In the genomic region with DNA sequence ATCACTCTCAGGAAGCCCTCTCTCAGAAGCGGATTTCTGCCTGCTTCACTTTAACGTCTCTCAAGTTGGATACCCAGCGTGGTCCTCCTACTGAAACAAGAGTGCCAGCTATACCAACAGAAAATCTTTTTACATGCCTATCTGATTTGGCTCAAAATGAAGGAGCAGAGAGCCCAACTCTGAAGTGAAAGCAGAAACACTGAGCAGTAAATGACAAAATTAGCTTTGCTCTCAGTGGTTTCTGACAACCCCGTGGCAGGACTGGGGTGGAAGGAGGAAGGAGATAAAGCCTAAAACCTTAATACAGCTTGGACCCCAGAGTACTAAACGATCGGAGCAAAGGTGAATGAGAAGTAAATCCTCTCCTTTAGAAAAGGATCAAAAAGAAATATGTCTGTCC, we compare ENCODE assay signal across 28 cellular contexts. TPM values are rescaled to one million over a fixed set of nuclear protein-coding genes. Genes with fewer than 3 reads are reported as not detected.
DNase-seq lines count a peak whose midpoint lies in the region; ATAC-seq, FAIRE-seq and TF ChIP-seq lines count a peak whose summit lies in the region.
"Had no signal": no experiment of that assay in that cellular context is flagged by ENCODE, and none has a peak within 500 bp of the region (broad histone marks: within the 10 kb centered on the region; RNA-seq: fewer than 3 reads in every experiment).

No MANE protein-coding gene starts in this region.

- H3K27me3 Mint-ChIP-seq in activated naive CD4-positive, alpha-beta T cell treated with anti-CD3 and anti-CD28 coated beads, Interleukin-2, amount 10 ng/mL, durations not matched to agents 7 days and 5 days, result peaks cover 4% of the 10 kb centered on the region

- H3K4me2 ChIP-seq in SK-N-SH (no peak overlapping the region), Loucy (ENCODE audit: low read depth, low read length, poor library complexity, severe bottlenecking) (no peak overlapping the region), K562 (ENCODE audit: insufficient read depth, low read length) (no peak overlapping the region)
- H3K4me2 ChIP-seq: BLaER1 had no signal

- intact Hi-C loops in K562 (cut with micrococcal nuclease) (no loop called here), tibial artery (cut with DNase I; ENCODE audit: low total_unique reads) (no loop called here)

- in situ Hi-C loops in K562 (cut with MboI), result no loop called here
- in situ Hi-C loops in GM13977 (cut with MboI; ENCODE audit: low pct_unique_long_range_greater_than_20kb, low sequenced_read_pairs, unreplicated experiment), result loop anchor here (25.0 kb wide), 1 partner anchor 628 kb away; no protein-coding TSS in a partner anchor

- H3K4me3 ChIP-seq in SK-N-SH (ENCODE audit: low read depth in 2 of 2, low read length in 1 of 2) (no peak overlapping the region), Loucy (ENCODE audit: low read length, poor library complexity, severe bottlenecking) (no peak overlapping the region), K562 (no peak overlapping the region), tibial artery (peak overlapping the region; percentile 32 to 36)
- H3K4me3 ChIP-seq: BLaER1, gastrocnemius medialis, lower lobe of right lung had no signal

- no peak for TF ChIP-seq EP300 in SK-N-SH (IDR thresholded peaks at IDR 0.05; ENCODE audit: borderline replicate concordance in 1 of 2, low read depth in 1 of 2, low read length in 1 of 2)
- TF ChIP-seq EP300 in K562 (IDR thresholded peaks at IDR 0.05; ENCODE audit: low read length), result no peak

- H3K9me3 ChIP-seq in SK-N-SH, result no peaks in the 10 kb centered on the region
- H3K9me3 ChIP-seq in Loucy (ENCODE audit: insufficient read depth, low read depth, low read length), result no peaks in the 10 kb centered on the region
- H3K9me3 ChIP-seq in K562 (replicated peaks; ENCODE audit: control insufficient read depth, insufficient read depth, low read depth, low read length), result no peaks in the 10 kb centered on the region
- no peaks in the 10 kb centered on the region for H3K9me3 ChIP-seq in tibial artery
- H3K9me3 ChIP-seq: BLaER1, gastrocnemius medialis, lower lobe of right lung had no signal

- H3K4me1 ChIP-seq in SK-N-SH (ENCODE audit: control insufficient read depth in 1 of 2, insufficient read depth in 2 of 2, low read depth in 1 of 2, low read length in 1 of 2), result peaks cover 0 to 5% of the 10 kb centered on the region in 2 experiments; a peak in 2 of 4 replicates
- no peaks in the 10 kb centered on the region for H3K4me1 ChIP-seq in Loucy (ENCODE audit: insufficient read depth, low read length, poor library complexity, severe bottlenecking)
- H3K4me1 ChIP-seq in K562 (replicated peaks in 1 of 2; ENCODE audit: control insufficient read depth in 2 of 2, insufficient read depth in 2 of 2, low read length in 2 of 2), result no peaks in the 10 kb centered on the region
- peaks cover 0 to 14% (median 0%) of the 10 kb centered on the region in 4 donors for H3K4me1 ChIP-seq in tibial artery
- H3K4me1 ChIP-seq: BLaER1, gastrocnemius medialis, lower lobe of right lung had no signal

- H3K27ac Mint-ChIP-seq in activated naive CD4-positive, alpha-beta T cell treated with anti-CD3 and anti-CD28 coated beads, Interleukin-2, amount 10 ng/mL, durations not matched to agents 7 days and 5 days, result no peak overlapping the region

- no peak for FAIRE-seq in K562 (lab: Jason Lieb, UNC)
- FAIRE-seq: kidney had no signal

- no peak for DNase-seq in SK-N-SH
- no peak for DNase-seq in K562 (ENCODE audit: extremely low read depth in 1 of 4, low spot score in 3 of 4)
- no peak for DNase-seq in tibial artery
- DNase-seq in activated naive CD4-positive, alpha-beta T cell treated with anti-CD3 and anti-CD28 coated beads, Interleukin-2, amount 10 ng/mL, durations not matched to agents 7 days and 5 days, result no peak
- no peak for DNase-seq in UCSD-AML1 (lab: John Stamatoyannopoulos, UW; ENCODE audit: unreplicated experiment)
- no peak for DNase-seq in GM13977 (ENCODE audit: low spot score)
- DNase-seq: 8988T; activated CD4-positive, CD25-positive, alpha-beta regulatory T cell treated with anti-CD3 and anti-CD28 coated beads, Interleukin-2, amount 50 U/mL, for 72 hours; activated CD8-positive, alpha-beta memory T cell treated with anti-CD3 and anti-CD28 coated beads for 24 hours; activated naive CD4-positive, alpha-beta T cell treated with anti-CD3 and anti-CD28 coated beads, Interleukin-2, amount 50 U/mL, for 16 hours; activated T-cell treated with anti-CD3 and anti-CD28 coated beads, Interleukin-2, amount 50 U/mL, for 48 hours; DMS 273 treated with DMSO at 0.1 percent for 48 hours; effector CD8-positive, alpha-beta T cell; gastrocnemius medialis; kidney; lower lobe of right lung; NCI-H187 treated with DMSO at 0.1 percent for 48 hours; NCI-H345; NCI-H82; nucleus accumbens; RPMI8226; stimulated activated CD4-positive, alpha-beta T cell treated with anti-CD3 and anti-CD28 coated beads, Interleukin-4, amount 100 ng/mL, for 4 hours; T1000 had no signal

- no peak for TF ChIP-seq POLR2A in K562 (conservative IDR thresholded peaks at IDR 0.05)

- no peaks in the 10 kb centered on the region for H3K36me3 ChIP-seq in SK-N-SH (replicated peaks in 1 of 2; ENCODE audit: control insufficient read depth in 1 of 2, insufficient read depth in 2 of 2, low read length in 1 of 2)
- H3K36me3 ChIP-seq in Loucy (ENCODE audit: insufficient read depth, low read length), result no peaks in the 10 kb centered on the region
- no peaks in the 10 kb centered on the region for H3K36me3 ChIP-seq in K562 (ENCODE audit: control insufficient read depth, insufficient read depth, low read length)
- no peaks in the 10 kb centered on the region for H3K36me3 ChIP-seq in tibial artery
- H3K36me3 ChIP-seq: BLaER1, gastrocnemius medialis, lower lobe of right lung had no signal

- H3K79me2 ChIP-seq in SK-N-SH (ENCODE audit: insufficient read depth) (no peaks in the 10 kb centered on the region), Loucy (ENCODE audit: insufficient read depth, low read length) (no peaks in the 10 kb centered on the region), K562 (ENCODE audit: control insufficient read depth, insufficient read depth, low read length) (no peaks in the 10 kb centered on the region)

- no peaks in the 10 kb centered on the region for H3K9me3 Mint-ChIP-seq in activated naive CD4-positive, alpha-beta T cell treated with anti-CD3 and anti-CD28 coated beads, Interleukin-2, amount 10 ng/mL, durations not matched to agents 7 days and 5 days

- WGBS in SK-N-SH (ENCODE audit: low lambda C conversion rate), result 52% methylated on average over 6 of the region's 6 CpGs
- 0% methylated on average over 6 of the region's 6 CpGs for WGBS in K562 (ENCODE audit: insufficient coverage, low coverage, missing lambda C conversion rate)

- H3K9ac ChIP-seq in SK-N-SH (no peak overlapping the region), Loucy (ENCODE audit: low read depth, low read length, poor library complexity, severe bottlenecking) (no peak overlapping the region), K562 (ENCODE audit: insufficient read depth in 1 of 2, low read depth in 2 of 2, low read length in 2 of 2) (no peak overlapping the region)
- H3K9ac ChIP-seq: BLaER1 had no signal

- H3F3A ChIP-seq in SK-N-SH (replicated peaks; ENCODE audit: insufficient read depth) (no peaks in the 10 kb centered on the region), Loucy (ENCODE audit: low read depth) (no peaks in the 10 kb centered on the region)

- H3K27ac ChIP-seq in SK-N-SH (ENCODE audit: low read depth in 2 of 2, low read length in 1 of 2) (no peak overlapping the region), K562 (ENCODE audit: extremely low read depth, low read depth, low read length) (no peak overlapping the region), tibial artery (no peak overlapping the region)
- H3K27ac ChIP-seq: BLaER1, gastrocnemius medialis, lower lobe of right lung had no signal

- H3K27me3 ChIP-seq in SK-N-SH (ENCODE audit: insufficient read depth) (no peaks in the 10 kb centered on the region), Loucy (ENCODE audit: insufficient read depth, low read length, poor library complexity, severe bottlenecking) (no peaks in the 10 kb centered on the region), K562 (ENCODE audit: control insufficient read depth in 2 of 2, insufficient read depth in 2 of 2, low read length in 2 of 2) (no peaks in the 10 kb centered on the region; a peak in 1 of 5 replicates), tibial artery (no peaks in the 10 kb centered on the region)
- H3K27me3 ChIP-seq: BLaER1, gastrocnemius medialis had no signal

- CTCF ChIA-PET in SK-N-SH (lab: Yijun Ruan, JAX) (interaction anchor here (0.6 to 2.7 kb wide), 7 partner anchors 33 to 919 kb away, joined by 3 to 11 read pairs (median 3); no protein-coding TSS in a partner anchor), K562 (lab: Yijun Ruan, JAX; ENCODE audit: low intra/inter-chr PET ratio) (no interaction called here)
- CTCF ChIA-PET in activated naive CD4-positive, alpha-beta T cell treated with anti-CD3 and anti-CD28 coated beads, Interleukin-2, amount 10 ng/mL, durations not matched to agents 7 days and 5 days (lab: Charles Lee), result no interaction called here

- H3K9me1 ChIP-seq in K562 (ENCODE audit: control insufficient read depth, insufficient read depth, low read length), result no peaks in the 10 kb centered on the region

- H3K9me2 ChIP-seq in SK-N-SH (0 out of 2 replicates have a peak, but pooled peaks cover 1% of the 10 kb centered on the region), Loucy (replicated peaks; ENCODE audit: low read depth, low read length) (no peaks in the 10 kb centered on the region)

- ATAC-seq in SK-N-SH treated with all-trans-retinoic acid at 6 μM for 48 hours (no peak), K562 (no peak)
- ATAC-seq: esophagus mucosa, gastrocnemius medialis, lower lobe of right lung had no signal

- H2AFZ ChIP-seq in SK-N-SH (ENCODE audit: low read depth) (no peak overlapping the region), Loucy (ENCODE audit: low read length) (peak overlapping the region; percentile 50; the same call in 1 of the 2 replicates), K562 (ENCODE audit: low read depth, low read length) (peak overlapping the region; percentile 20; the same call in 1 of the 2 replicates)

- TF ChIP-seq RAD21 in SK-N-SH (IDR thresholded peaks at IDR 0.05; ENCODE audit: low read length), result no peak
- no peak for TF ChIP-seq RAD21 in K562 (CRISPR knock-in tag; conservative IDR thresholded peaks at IDR 0.05 in 1 of 2, IDR thresholded peaks at IDR 0.05 in 1 of 2)

- POLR2A ChIA-PET in SK-N-SH (lab: Yijun Ruan, JAX) (no interaction called here), K562 (lab: Yijun Ruan, JAX) (interaction anchor here (0.6 kb wide), 1 partner anchor 297 kb away, joined by 3 read pairs; no protein-coding TSS in a partner anchor)

- no peak overlapping the region for H3K4me3 Mint-ChIP-seq in activated naive CD4-positive, alpha-beta T cell treated with anti-CD3 and anti-CD28 coated beads, Interleukin-2, amount 10 ng/mL, durations not matched to agents 7 days and 5 days

- H4K20me1 ChIP-seq in SK-N-SH (ENCODE audit: insufficient read depth), result no peaks in the 10 kb centered on the region
- no peaks in the 10 kb centered on the region for H4K20me1 ChIP-seq in Loucy (ENCODE audit: insufficient read depth, low read length, poor library complexity, severe bottlenecking)
- H4K20me1 ChIP-seq in K562 (replicated peaks; ENCODE audit: control insufficient read depth, insufficient read depth, low read length), result no peaks in the 10 kb centered on the region
- H4K20me1 ChIP-seq: BLaER1 had no signal

- H3K4me1 Mint-ChIP-seq in activated naive CD4-positive, alpha-beta T cell treated with anti-CD3 and anti-CD28 coated beads, Interleukin-2, amount 10 ng/mL, durations not matched to agents 7 days and 5 days, result no peaks in the 10 kb centered on the region

- BruUV-seq in K562 (replicated peaks; lab: Mats Ljungman, UMichigan), result no TSS peak

- TF ChIP-seq CTCF in SK-N-SH (IDR thresholded peaks at IDR 0.05) (no peak), Loucy (conservative IDR thresholded peaks at IDR 0.05; ENCODE audit: low read length) (no peak), K562 (IDR thresholded peaks at IDR 0.05 in 2 of 3, conservative IDR thresholded peaks at IDR 0.05 in 1 of 3; ENCODE audit: insufficient read depth in 2 of 3, low read depth in 1 of 3, low read length in 3 of 3) (no peak), tibial artery (IDR thresholded peaks at IDR 0.05) (no peak), GM13977 (IDR thresholded peaks at IDR 0.05; ENCODE audit: extremely low read depth, insufficient read depth, missing control alignments) (no peak)

- H3K36me3 Mint-ChIP-seq in activated naive CD4-positive, alpha-beta T cell treated with anti-CD3 and anti-CD28 coated beads, Interleukin-2, amount 10 ng/mL, durations not matched to agents 7 days and 5 days, result no peaks in the 10 kb centered on the region

RNA-seq across cellular contexts. Expression of a gene that starts 25.1 kb away (rescaled TPM):
- polyA plus RNA-seq in SK-N-SH (2012; rRNA removed) (0.03 TPM in 1 of 2 replicates, not detected in the other), K562 (2011; rRNA removed) (not detected in 2 replicates), K562 (2014; fragmentation: Illumina TruSeq; extraction: Trizol) (not detected in 2 replicates), K562 (2014; fragmentation: Nextera tagmentation; extraction: Ambion mirVana) (not detected), K562 (2014; rRNA removed) (0.03 TPM in 1 of 2 replicates, not detected in the other)
- 0.03 and 0.05 TPM in 2 replicates for polyA plus RNA-seq in SK-N-SH (2012; cell fraction: cytosol; rRNA removed)
- 0.02 TPM in 1 of 2 replicates, not detected in the other for polyA plus RNA-seq in SK-N-SH (2012; cell fraction: nucleus; rRNA removed)
- not detected in 2 replicates for total RNA-seq in K562 (2011; cell fraction: chromatin; rRNA removed; ENCODE audit: low replicate concordance)
- not detected in 2 replicates for total RNA-seq in K562 (2011; cell fraction: nucleolus; rRNA removed)
- total RNA-seq in K562 (2011; cell fraction: nucleoplasm; rRNA removed), result not detected in 2 replicates
- total RNA-seq in K562 (2014; rRNA removed) (not detected in 2 replicates), K562 (2014; rRNA removed; fragmentation: Illumina TruSeq; extraction: Trizol) (not detected in 2 replicates), K562 (2015; rRNA removed; fragmentation: Illumina TruSeq; extraction: Trizol) (not detected in 2 replicates), K562 (2021) (0.07 TPM in 1 of 2 replicates, not detected in the other)
- not detected in 2 replicates for polyA plus RNA-seq in K562 (2011; cell fraction: cytosol; rRNA removed)
- not detected in 2 replicates for polyA plus RNA-seq in K562 (2011; cell fraction: nucleus; rRNA removed)
- polyA plus RNA-seq in K562 (2012), result 0.03 and 0.07 TPM in 2 replicates
- polyA minus RNA-seq in K562 (2011; rRNA and poly(A)+ RNA removed), result not detected in 2 replicates
- polyA minus RNA-seq in K562 (2011; cell fraction: cytosol; rRNA and poly(A)+ RNA removed), result not detected in 2 replicates
- not detected in 2 replicates for polyA minus RNA-seq in K562 (2011; cell fraction: nucleus; rRNA and poly(A)+ RNA removed)
- total RNA-seq: G401 had no signal

Comparison
In these comparisons a context has a peak if more than half of its experiments do, and no peak if none do; other contexts are left out.
1. H3K4me3 ChIP-seq: peak in tibial artery (2 of 2); none in SK-N-SH (0 of 2), Loucy (single experiment) and K562 (single experiment).